29 cellular contexts compared by ENCODE assay signal in genomic region chr22:23883658-23884057, GRCh38. TPM values are rescaled to one million over a fixed set of nuclear protein-coding genes. Genes with fewer than 3 reads are reported as not detected.
"Had no signal": no experiment of that assay in that cellular context is flagged by ENCODE, and none has a peak within 500 bp of the region (broad histone marks: within the 10 kb centered on the region; RNA-seq: fewer than 3 reads in every experiment).

No MANE protein-coding gene starts in this region.

- H3K36me3 ChIP-seq: neutrophil, ovary, prostate gland, thyroid gland, transverse colon, upper lobe of left lung, uterus had no signal

- H3K4me3 Mint-ChIP-seq: mesothelial cell of epicardium; naive thymus-derived CD4-positive, alpha-beta T cell; nephron; neural crest cell had no signal

- H3K27ac ChIP-seq: left ventricle myocardium inferior, neutrophil, ovary, prostate gland, skin epidermis, stomach, testis, thyroid gland, transverse colon, upper lobe of left lung, uterus had no signal

- ATAC-seq: mucosa of descending colon; naive thymus-derived CD4-positive, alpha-beta T cell; right cardiac atrium; sciatic nerve had no signal

- H3K27me3 Mint-ChIP-seq: naive thymus-derived CD4-positive, alpha-beta T cell had no signal

- H3K27me3 ChIP-seq: neutrophil, ovary, stomach, testis, thyroid gland, transverse colon, upper lobe of left lung, uterus had no signal

- H3K27ac Mint-ChIP-seq: mesothelial cell of epicardium; naive thymus-derived CD4-positive, alpha-beta T cell; nephron had no signal

- H3K9me3 Mint-ChIP-seq: naive thymus-derived CD4-positive, alpha-beta T cell; nephron; neural crest cell had no signal

- H3K4me3 ChIP-seq: left ventricle myocardium inferior, lung, mucosa of descending colon, ovary, prostate gland, skin epidermis, stomach, testis, thyroid gland, transverse colon, upper lobe of left lung, uterus had no signal

- DNase-seq: head of caudate nucleus; hippocampal formation; left ventricle myocardium inferior; mesendoderm; mucosa of descending colon; naive thymus-derived CD4-positive, alpha-beta T cell; occipital lobe; retina; stimulated activated CD4-positive, alpha-beta T cell treated with anti-CD3 and anti-CD28 coated beads, Interleukin-12 subunit alpha, Interleukin-12 subunit beta, amount 100 ng/mL, for 4 hours; stimulated activated CD4-positive, alpha-beta T cell treated with anti-CD3 and anti-CD28 coated beads, Interleukin-15, amount 100 ng/mL, for 24 hours; stimulated activated CD4-positive, alpha-beta T cell treated with anti-CD3 and anti-CD28 coated beads, Interleukin-2, amount 100 ng/mL, for 24 hours; stimulated activated CD4-positive, alpha-beta T cell treated with anti-CD3 and anti-CD28 coated beads, Interleukin-4, amount 100 ng/mL, for 1 hour; stimulated activated naive CD4-positive, alpha-beta T cell treated with Interleukin-2 at 50 U/mL for 16 hours; stomach; testis; thyroid gland; transverse colon; uterus had no signal

- H3K4me1 ChIP-seq: prostate gland, thyroid gland, transverse colon, upper lobe of left lung, uterus had no signal

- H3K4me1 Mint-ChIP-seq: mesothelial cell of epicardium, nephron had no signal

- H3K9me3 ChIP-seq: left ventricle myocardium inferior, mucosa of descending colon, neutrophil, ovary, prostate gland, stomach, testis, thyroid gland, transverse colon, upper lobe of left lung, uterus had no signal

RNA-seq across cellular contexts. Expression of gene DERL3, which starts 44.9 kb away (rescaled TPM):
- polyA plus RNA-seq: naive thymus-derived CD4-positive, alpha-beta T cell had no signal
